Comparison of ENCODE assay signal across 1 cellular context in genomic region chr11:133227674-133228111, GRCh38.
TF ChIP-seq lines count a peak whose summit lies in the region.

No MANE protein-coding gene starts in this region.

TF ChIP-seq in SK-N-SH, 30 proteins besides CTCF, POLR2A, EP300 and RAD21 (continued from another document):
- TF ChIP-seq NRF1 (IDR thresholded peaks at IDR 0.05; ENCODE audit: low read depth, low read length) = no peak
